32 cellular contexts compared by ENCODE assay signal in genomic region chr7:21640150-21640549, GRCh38.
"Had no signal": no experiment of that assay in that cellular context is flagged by ENCODE, and none has a peak within 500 bp of the region (broad histone marks: within the 10 kb centered on the region; RNA-seq: fewer than 3 reads in every experiment).

No MANE protein-coding gene starts in this region.

- H3K4me3 ChIP-seq: ascending aorta, pancreas, psoas muscle, sigmoid colon, upper lobe of left lung, vagina had no signal

- H3K9me3 Mint-ChIP-seq: activated CD4-positive, alpha-beta memory T cell treated with anti-CD3 and anti-CD28 coated beads for 36 hours; activated CD4-positive, alpha-beta T cell treated with anti-CD3 and anti-CD28 coated beads, Interleukin-2, amount 10 ng/mL, durations not matched to agents 24 days and 14 days; activated naive CD4-positive, alpha-beta T cell treated with anti-CD3 and anti-CD28 coated beads, Interleukin-2, amount 10 ng/mL, durations not matched to agents 7 days and 5 days; activated naive CD8-positive, alpha-beta T cell treated with anti-CD3 and anti-CD28 coated beads, Interleukin-2, amount 10 ng/mL, durations not matched to agents 7 days and 5 days; activated T-cell treated with anti-CD3 and anti-CD28 coated beads, Interleukin-2, amount 50 U/mL, for 24 hours; effector memory CD8-positive, alpha-beta T cell; nephron progenitor cell; stimulated activated memory B cell treated with anti-CD40 and anti-IgM and Interleukin-4, amounts not matched to agents 10 μg/mL and 1 μg/mL and 100 μg/mL, for 72 hours; stimulated activated naive CD8-positive, alpha-beta T cell treated with anti-CD3 and anti-CD28 coated beads, Interleukin-15, amount 100 ng/mL, for 72 hours had no signal

- H3K9me3 ChIP-seq: ascending aorta, pancreas, psoas muscle, sigmoid colon, upper lobe of left lung, vagina had no signal

- H3K27ac Mint-ChIP-seq: activated CD4-positive, alpha-beta memory T cell treated with anti-CD3 and anti-CD28 coated beads for 36 hours; activated CD4-positive, alpha-beta T cell treated with anti-CD3 and anti-CD28 coated beads, Interleukin-2, amount 10 ng/mL, durations not matched to agents 24 days and 14 days; activated naive CD4-positive, alpha-beta T cell treated with anti-CD3 and anti-CD28 coated beads, Interleukin-2, amount 10 ng/mL, durations not matched to agents 7 days and 5 days; activated naive CD8-positive, alpha-beta T cell treated with anti-CD3 and anti-CD28 coated beads, Interleukin-2, amount 10 ng/mL, durations not matched to agents 7 days and 5 days; activated T-cell treated with anti-CD3 and anti-CD28 coated beads, Interleukin-2, amount 50 U/mL, for 24 hours; brain; effector memory CD8-positive, alpha-beta T cell; nephron progenitor cell; stimulated activated memory B cell treated with anti-CD40 and anti-IgM and Interleukin-4, amounts not matched to agents 10 μg/mL and 1 μg/mL and 100 μg/mL, for 72 hours; stimulated activated naive CD8-positive, alpha-beta T cell treated with anti-CD3 and anti-CD28 coated beads, Interleukin-15, amount 100 ng/mL, for 72 hours had no signal

- H3K36me3 ChIP-seq: ascending aorta, pancreas, sigmoid colon, upper lobe of left lung, vagina, WERI-Rb-1 had no signal

- H3K4me1 ChIP-seq: ascending aorta, pancreas, psoas muscle, sigmoid colon, upper lobe of left lung, vagina had no signal

- DNase-seq: activated CD4-positive, alpha-beta memory T cell treated with anti-CD3 and anti-CD28 coated beads for 36 hours; activated CD4-positive, alpha-beta T cell treated with anti-CD3 and anti-CD28 coated beads, Interleukin-2, amount 10 ng/mL, durations not matched to agents 24 days and 14 days; activated CD4-positive, CD25-positive, alpha-beta regulatory T cell treated with anti-CD3 and anti-CD28 coated beads, Interleukin-2, amount 50 U/mL, for 72 hours; activated CD8-positive, alpha-beta memory T cell treated with anti-CD3 and anti-CD28 coated beads, Interleukin-2, amount 50 U/mL, for 48 hours; activated gamma-delta T cell; activated naive CD4-positive, alpha-beta T cell treated with anti-CD3 and anti-CD28 coated beads, Interleukin-2, amount 10 ng/mL, durations not matched to agents 7 days and 5 days; activated naive CD8-positive, alpha-beta T cell treated with anti-CD3 and anti-CD28 coated beads, Interleukin-2, amount 10 ng/mL, durations not matched to agents 7 days and 5 days; activated T-cell treated with anti-CD3 and anti-CD28 coated beads, Interleukin-2, amount 50 U/mL, for 24 hours; cortex of kidney; effector memory CD8-positive, alpha-beta T cell; erythroblast; head of caudate nucleus; hippocampal formation; kidney; left colon; mammary epithelial cell; nephron progenitor cell; pancreas; psoas muscle; sigmoid colon; small intestine; stimulated activated CD4-positive, alpha-beta T cell treated with anti-CD3 and anti-CD28 coated beads, Interleukin-1b, Interleukin-23, amount 100 ng/mL, for 48 hours; stimulated activated CD4-positive, alpha-beta T cell treated with anti-CD3 and anti-CD28 coated beads, Interleukin-4, amount 100 ng/mL, for 4 hours; stimulated activated CD8-positive, alpha-beta memory T cell treated with anti-CD3 and anti-CD28 coated beads, Interleukin-4, amount 100 ng/mL, for 48 hours; stimulated activated naive CD8-positive, alpha-beta T cell treated with anti-CD3 and anti-CD28 coated beads, Interleukin-15, amount 100 ng/mL, for 72 hours; substantia nigra; upper lobe of left lung; WERI-Rb-1 had no signal

- H3K4me3 Mint-ChIP-seq: activated CD4-positive, alpha-beta memory T cell treated with anti-CD3 and anti-CD28 coated beads for 36 hours; activated CD4-positive, alpha-beta T cell treated with anti-CD3 and anti-CD28 coated beads, Interleukin-2, amount 10 ng/mL, durations not matched to agents 24 days and 14 days; activated naive CD4-positive, alpha-beta T cell treated with anti-CD3 and anti-CD28 coated beads, Interleukin-2, amount 10 ng/mL, durations not matched to agents 7 days and 5 days; activated naive CD8-positive, alpha-beta T cell treated with anti-CD3 and anti-CD28 coated beads, Interleukin-2, amount 10 ng/mL, durations not matched to agents 7 days and 5 days; activated T-cell treated with anti-CD3 and anti-CD28 coated beads, Interleukin-2, amount 50 U/mL, for 24 hours; brain; effector memory CD8-positive, alpha-beta T cell; nephron progenitor cell; stimulated activated memory B cell treated with anti-CD40 and anti-IgM and Interleukin-4, amounts not matched to agents 10 μg/mL and 1 μg/mL and 100 μg/mL, for 72 hours; stimulated activated naive CD8-positive, alpha-beta T cell treated with anti-CD3 and anti-CD28 coated beads, Interleukin-15, amount 100 ng/mL, for 72 hours had no signal

- H3K27me3 Mint-ChIP-seq: activated CD4-positive, alpha-beta T cell treated with anti-CD3 and anti-CD28 coated beads, Interleukin-2, amount 10 ng/mL, durations not matched to agents 24 days and 14 days had no signal

- H3K36me3 Mint-ChIP-seq: activated CD4-positive, alpha-beta memory T cell treated with anti-CD3 and anti-CD28 coated beads for 36 hours; activated naive CD4-positive, alpha-beta T cell treated with anti-CD3 and anti-CD28 coated beads, Interleukin-2, amount 10 ng/mL, durations not matched to agents 7 days and 5 days; activated naive CD8-positive, alpha-beta T cell treated with anti-CD3 and anti-CD28 coated beads, Interleukin-2, amount 10 ng/mL, durations not matched to agents 7 days and 5 days; brain; stimulated activated memory B cell treated with anti-CD40 and anti-IgM and Interleukin-4, amounts not matched to agents 10 μg/mL and 1 μg/mL and 100 μg/mL, for 72 hours had no signal

- ATAC-seq: effector memory CD8-positive, alpha-beta T cell; left colon; pancreas; psoas muscle; stimulated activated naive CD8-positive, alpha-beta T cell treated with anti-CD3 and anti-CD28 coated beads, Interleukin-15, amount 100 ng/mL, for 72 hours had no signal

- H3K4me1 Mint-ChIP-seq: activated CD4-positive, alpha-beta T cell treated with anti-CD3 and anti-CD28 coated beads, Interleukin-2, amount 10 ng/mL, durations not matched to agents 24 days and 14 days; activated naive CD4-positive, alpha-beta T cell treated with anti-CD3 and anti-CD28 coated beads, Interleukin-2, amount 10 ng/mL, durations not matched to agents 7 days and 5 days; activated naive CD8-positive, alpha-beta T cell treated with anti-CD3 and anti-CD28 coated beads, Interleukin-2, amount 10 ng/mL, durations not matched to agents 7 days and 5 days; brain; stimulated activated memory B cell treated with anti-CD40 and anti-IgM and Interleukin-4, amounts not matched to agents 10 μg/mL and 1 μg/mL and 100 μg/mL, for 72 hours; stimulated activated naive CD8-positive, alpha-beta T cell treated with anti-CD3 and anti-CD28 coated beads, Interleukin-15, amount 100 ng/mL, for 72 hours had no signal

- H3K27me3 ChIP-seq: ascending aorta, pancreas, sigmoid colon, upper lobe of left lung, vagina had no signal

- H3K27ac ChIP-seq: ascending aorta, pancreas, psoas muscle, sigmoid colon, upper lobe of left lung, vagina, WERI-Rb-1 had no signal
